ENCODE assay signal across 1 cellular context in the genomic region with DNA sequence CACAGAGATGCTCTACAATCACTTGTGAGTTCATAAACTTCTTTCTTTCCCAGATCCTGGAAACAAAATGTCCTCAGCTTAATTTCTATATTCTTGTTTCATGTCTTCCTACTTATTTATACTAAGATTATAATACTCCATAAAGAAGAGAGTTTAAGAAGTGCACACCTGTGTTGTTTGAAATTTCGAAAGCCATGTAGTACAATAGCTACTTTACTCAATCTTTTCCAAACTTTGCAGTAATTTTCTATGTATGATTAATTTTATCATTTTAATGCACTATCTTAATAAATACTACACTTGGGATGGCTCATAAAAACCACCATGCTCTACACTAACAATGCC.
TF ChIP-seq lines count a peak whose summit lies in the region.

No MANE protein-coding gene starts in this region.

TF ChIP-seq in SK-N-SH treated with all-trans-retinoic acid at 6 μM for 48 hours, 23 proteins besides CTCF, POLR2A, EP300 and RAD21 (continued from another document):
- no peak for TF ChIP-seq CREB5 (CRISPR knock-in tag; IDR thresholded peaks at IDR 0.05; ENCODE audit: low read depth)
